Comparison of ENCODE assay signal across 9 cellular contexts in the genomic region with DNA sequence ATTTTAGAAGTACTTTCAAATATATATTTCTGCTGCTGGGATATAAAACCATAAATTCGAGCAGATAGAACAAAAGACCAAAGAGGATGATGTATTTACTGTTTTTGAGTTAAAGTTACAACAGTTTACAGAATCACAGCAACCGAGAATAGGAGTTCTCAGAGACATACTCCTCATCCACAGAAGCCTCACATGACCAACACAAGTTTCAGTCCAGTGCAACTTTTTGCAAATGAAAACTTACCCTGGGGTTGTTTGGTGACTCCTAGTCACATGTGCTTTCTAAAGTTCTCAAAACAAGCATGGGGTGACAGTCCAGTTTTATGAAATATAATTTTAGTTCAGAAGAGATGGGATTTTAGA.
DNase-seq lines count a peak whose midpoint lies in the region; ATAC-seq and TF ChIP-seq lines count a peak whose summit lies in the region.
"Had no signal": no experiment of that assay in that cellular context is flagged by ENCODE, and none has a peak within 500 bp of the region (broad histone marks: within the 10 kb centered on the region; RNA-seq: fewer than 3 reads in every experiment).

No MANE protein-coding gene starts in this region.

- TF ChIP-seq CTCF in RWPE2 (IDR thresholded peaks at IDR 0.05; ENCODE audit: poor library complexity, severe bottlenecking) (no peak), heart right ventricle (IDR thresholded peaks at IDR 0.05) (no peak)

- H3K14ac ChIP-seq in neuronal stem cell (ENCODE audit: low read length), result no peak overlapping the region

- no peak overlapping the region for H4K91ac ChIP-seq in neuronal stem cell (ENCODE audit: low read depth, low read length, poor library complexity)

- intact Hi-C loops in Right ventricle myocardium superior (cut with DNase I) (loop anchor here (10.0 kb wide), 1 partner anchor 54 kb away; no protein-coding TSS in a partner anchor), cardiac septum (cut with DNase I) (no loop called here), heart right ventricle (cut with DNase I) (loop anchor here in 4 of 10 donors (5.0 to 10.0 kb wide), 3 partner anchors 114 to 141 kb away; partner anchors contain the start of gene PRKCH (in 3 of the 4)), aorta (cut with DNase I) (no loop called here)

- no peak overlapping the region for H3K4ac ChIP-seq in neuronal stem cell (ENCODE audit: low read length)

- H2BK12ac ChIP-seq in neuronal stem cell (ENCODE audit: low read length), result no peak overlapping the region

- no peak overlapping the region for H2BK5ac ChIP-seq in neuronal stem cell (ENCODE audit: low read length)

- no peak overlapping the region for H3K18ac ChIP-seq in neuronal stem cell (ENCODE audit: low read length)

- no peak overlapping the region for H2BK120ac ChIP-seq in neuronal stem cell (ENCODE audit: low read depth, low read length)

- no peak overlapping the region for H3K23ac ChIP-seq in neuronal stem cell (ENCODE audit: low read depth, low read length, poor library complexity)

- no peak overlapping the region for H2AK5ac ChIP-seq in neuronal stem cell (ENCODE audit: low read depth, low read length)

- H2AFZ ChIP-seq in neuronal stem cell (ENCODE audit: low read length), result no peak overlapping the region

- no peak overlapping the region for H2BK15ac ChIP-seq in neuronal stem cell (ENCODE audit: low read length)

- no peak overlapping the region for H3K9ac ChIP-seq in neuronal stem cell (ENCODE audit: low read depth, low read length, poor library complexity)
- H3K9ac ChIP-seq: KMS-11 had no signal

- H3K27me3 ChIP-seq in RWPE2 (ENCODE audit: insufficient read depth, poor library complexity, severe bottlenecking), result no peaks in the 10 kb centered on the region
- H3K27me3 ChIP-seq in heart right ventricle, result no peaks in the 10 kb centered on the region
- no peaks in the 10 kb centered on the region for H3K27me3 ChIP-seq in aorta (ENCODE audit: control insufficient read depth in 1 of 2, insufficient read depth in 2 of 2, low read length in 1 of 2)
- no peaks in the 10 kb centered on the region for H3K27me3 ChIP-seq in neuronal stem cell (ENCODE audit: control insufficient read depth in 3 of 3, insufficient read depth in 3 of 3, low read depth in 1 of 3, low read length in 3 of 3)

- no peak overlapping the region for H4K8ac ChIP-seq in neuronal stem cell (ENCODE audit: low read depth, low read length)

- ATAC-seq in Right ventricle myocardium superior (ENCODE audit: poor library complexity) (peak; percentile 15), RWPE2 (ENCODE audit: low read depth) (peak; percentile 7; the same call in 2 of the 3 replicates), heart right ventricle (peak in 2 of 8 donors; percentile 14 to 23), aorta (ENCODE audit: low FRiP score) (peak; percentile 63), GM19023 (IDR thresholded peaks at IDR 0.05; ENCODE audit: unreplicated experiment) (no peak)

- H3K9me3 ChIP-seq in RWPE2 (ENCODE audit: severe bottlenecking) (no peaks in the 10 kb centered on the region), heart right ventricle (no peaks in the 10 kb centered on the region), aorta (ENCODE audit: control insufficient read depth, low read length) (no peaks in the 10 kb centered on the region), neuronal stem cell (replicated peaks in 1 of 2; ENCODE audit: control insufficient read depth in 2 of 2, insufficient read depth in 1 of 2, low read depth in 1 of 2, low read length in 2 of 2) (no peaks in the 10 kb centered on the region)

- H3K4me3 ChIP-seq in RWPE2 (ENCODE audit: severe bottlenecking) (no peak overlapping the region), heart right ventricle (peak overlapping the region in 2 of 10 donors; percentile 12 to 33), aorta (ENCODE audit: low read length in 2 of 2) (no peak overlapping the region), neuronal stem cell (ENCODE audit: low read length in 2 of 2) (no peak overlapping the region)

- H3K4me2 ChIP-seq in neuronal stem cell (ENCODE audit: insufficient read depth, low read length, poor library complexity, severe bottlenecking), result no peak overlapping the region
- H3K4me2 ChIP-seq: KMS-11 had no signal

- H3K27ac ChIP-seq in RWPE2 (ENCODE audit: poor library complexity, severe bottlenecking), result peak overlapping the region; percentile 5
- H3K27ac ChIP-seq in heart right ventricle, result peak overlapping the region in 6 of 10 donors; percentile 15 to 67 (median 49)
- no peak overlapping the region for H3K27ac ChIP-seq in aorta (ENCODE audit: low read depth in 1 of 2, low read length in 2 of 2)
- no peak overlapping the region for H3K27ac ChIP-seq in neuronal stem cell (replicated peaks; ENCODE audit: low read length)
- H3K27ac ChIP-seq: KMS-11 had no signal

- 57 to 62% methylated on average over 2 of the region's 2 CpGs for WGBS in heart right ventricle, 2 donors
- 50 to 52% methylated on average over 2 of the region's 2 CpGs for WGBS in aorta, 2 donors
- no CpG with 5 or more reads among the region's 2 CpGs for WGBS in neuronal stem cell (ENCODE audit: extremely low coverage in 2 of 2, insufficient read length in 2 of 2, insufficient replicate concordance in 1 of 2), 2 donors

- no peaks in the 10 kb centered on the region for H3K79me1 ChIP-seq in neuronal stem cell (ENCODE audit: low read depth, low read length)

- DNase-seq in Right ventricle myocardium superior (no peak), cardiac septum (ENCODE audit: low spot score) (no peak), RWPE2 (ENCODE audit: low spot score) (no peak), heart right ventricle (no peak), aorta (no peak), neuronal stem cell (ENCODE audit: low spot score) (no peak)
- no peak for DNase-seq in NK-92 treated with Interleukin-12 subunit alpha and Interleukin-12 subunit beta, amount 100 ng/mL, for 24 hours (lab: John Stamatoyannopoulos, UW)

- H3K36me3 ChIP-seq in RWPE2 (ENCODE audit: low read depth), result no peaks in the 10 kb centered on the region
- H3K36me3 ChIP-seq in heart right ventricle, result no peaks in the 10 kb centered on the region
- H3K36me3 ChIP-seq in aorta (ENCODE audit: control insufficient read depth in 1 of 2, insufficient read depth in 2 of 2, low read length in 1 of 2), result no peaks in the 10 kb centered on the region
- H3K36me3 ChIP-seq in neuronal stem cell (replicated peaks in 1 of 2; ENCODE audit: control insufficient read depth in 2 of 2, insufficient read depth in 2 of 2, low read length in 2 of 2), result no peaks in the 10 kb centered on the region

- H3K4me1 ChIP-seq in RWPE2 (ENCODE audit: insufficient read depth, poor library complexity, severe bottlenecking) (peaks cover 13% of the 10 kb centered on the region), heart right ventricle (peaks cover 0 to 68% (median 56%) of the 10 kb centered on the region in 9 donors), aorta (ENCODE audit: control insufficient read depth in 1 of 2, insufficient read depth in 2 of 2, low read length in 2 of 2) (no peaks in the 10 kb centered on the region), neuronal stem cell (ENCODE audit: control insufficient read depth in 2 of 2, insufficient read depth in 1 of 2, low read depth in 1 of 2, low read length in 2 of 2) (peaks cover 4 to 6% of the 10 kb centered on the region in 2 donors)

Comparison
In these comparisons a context has a peak if more than half of its experiments do, and no peak if none do; other contexts are left out.
1. H3K27ac ChIP-seq: peak in RWPE2 (single experiment) and heart right ventricle (6 of 10); none in aorta (0 of 2) and neuronal stem cell (single experiment).